In the genomic region with DNA sequence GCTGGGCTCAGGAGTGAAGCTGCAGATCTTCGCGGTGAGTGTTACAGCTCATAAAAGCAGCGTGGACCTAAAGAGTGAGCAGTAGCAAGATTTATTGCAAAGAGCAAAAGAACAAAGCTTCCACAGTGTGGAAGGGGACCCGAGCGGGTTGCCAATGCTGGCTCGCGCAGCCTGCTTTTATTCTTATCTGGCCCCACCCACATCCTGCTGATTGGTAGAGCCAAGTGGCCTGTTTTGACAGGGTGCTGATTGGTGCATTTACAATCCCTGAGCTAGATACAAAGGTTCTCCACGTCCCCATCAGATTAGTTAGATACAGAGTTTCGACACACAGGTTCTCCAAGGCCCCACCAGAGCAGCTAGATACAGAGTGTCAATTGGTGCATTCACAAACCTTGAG, we compare ENCODE assay signal across 8 cellular contexts.
DNase-seq lines count a peak whose midpoint lies in the region; ATAC-seq, FAIRE-seq and TF ChIP-seq lines count a peak whose summit lies in the region.
"Not testable (repeated sequence)": the region's sequence is repeated elsewhere in the genome, so short reads cannot be mapped to it uniquely, and the experiment has no call there.

No MANE protein-coding gene starts in this region.

- FAIRE-seq in HepG2 (lab: Jason Lieb, UNC), result not testable (repeated sequence)

- not testable (repeated sequence) for H2AFZ ChIP-seq in H9 (ENCODE audit: low read length); HepG2 (ENCODE audit: low read length)

- not testable (repeated sequence) for H2BK20ac ChIP-seq in H9 (ENCODE audit: low read depth, low read length, poor library complexity, severe bottlenecking)

- not testable (repeated sequence) for ATAC-seq in WTC11, HepG2

- not testable (repeated sequence) for H3K56ac ChIP-seq in H9 (ENCODE audit: insufficient read length, low read depth, low read length)

- H3K27me3 ChIP-seq in Caco-2 (replicated peaks; ENCODE audit: control insufficient read depth, insufficient read depth, low read length); H9 (ENCODE audit: insufficient read depth, low read length); HepG2 (ENCODE audit: control insufficient read depth in 1 of 2, insufficient read depth in 2 of 2, low read length in 2 of 2); testis: not testable (repeated sequence)

- not testable (repeated sequence) for H3K36me3 ChIP-seq in Caco-2 (ENCODE audit: control insufficient read depth, insufficient read depth, low read length); HepG2 (replicated peaks in 1 of 2; ENCODE audit: control insufficient read depth in 1 of 2, insufficient read depth in 2 of 2, low read length in 2 of 2); testis (ENCODE audit: low read depth, missing control alignments)

- in situ Hi-C loops in HepG2 (cut with HindIII; ENCODE audit: extremely low pct_ligation_motif_present, low pct_unique_long_range_greater_than_20kb), result not testable (repeated sequence)

- H3K27me3 Mint-ChIP-seq in Caco-2 (ENCODE audit: insufficient read depth, unreplicated experiment); H9 (ENCODE audit: low read depth); WTC11 (ENCODE audit: low read depth); activated CD4-positive, alpha-beta T cell treated with anti-CD3 and anti-CD28 coated beads, Interleukin-2, amount 10 ng/mL, durations not matched to agents 24 days and 14 days; nephron progenitor cell (ENCODE audit: low read depth, poor library complexity); neural crest cell (ENCODE audit: low read depth): not testable (repeated sequence)

- H3K9ac ChIP-seq in H9 (ENCODE audit: extremely low read depth, insufficient read length, low read length); HepG2 (ENCODE audit: insufficient read depth, low read depth, low read length): not testable (repeated sequence)

- not testable (repeated sequence) for H3K4ac ChIP-seq in H9 (ENCODE audit: low read depth, low read length)

- H3K79me2 ChIP-seq in H9 (ENCODE audit: insufficient read depth, low read length); HepG2 (ENCODE audit: insufficient read depth, low read length): not testable (repeated sequence)

- not testable (repeated sequence) for TF ChIP-seq EP300 in HepG2 (IDR thresholded peaks at IDR 0.05; ENCODE audit: low read depth in 2 of 2, low read length in 2 of 2); HepG2 (CRISPR knock-in tag; IDR thresholded peaks at IDR 0.05; ENCODE audit: borderline replicate concordance)

- not testable (repeated sequence) for TF ChIP-seq POLR2A in HepG2 (IDR thresholded peaks at IDR 0.05; ENCODE audit: insufficient read depth in 1 of 2, low read depth in 2 of 2, low read length in 2 of 2); testis (IDR thresholded peaks at IDR 0.05)

- BruUV-seq in Caco-2 (replicated peaks; lab: Mats Ljungman, UMichigan); HepG2 (replicated peaks; lab: Mats Ljungman, UMichigan): not testable (repeated sequence)

- CTCF ChIA-PET in Caco-2 (lab: Charles Lee), result interaction anchor here (0.6 kb wide), 1 partner anchor 83 kb away, joined by 6 read pairs; no protein-coding TSS in a partner anchor
- CTCF ChIA-PET in WTC11 (lab: Charles Lee); HepG2 (lab: Yijun Ruan, JAX; ENCODE audit: low intra/inter-chr PET ratio, low total read pairs): not testable (repeated sequence)

- H2AK5ac ChIP-seq in H9 (ENCODE audit: insufficient read length, low read length), result not testable (repeated sequence)

- H4K8ac ChIP-seq in H9 (replicated peaks; ENCODE audit: insufficient read length, low read depth, low read length), result not testable (repeated sequence)

- not testable (repeated sequence) for H2BK5ac ChIP-seq in H9 (ENCODE audit: insufficient read length, low read length)

- not testable (repeated sequence) for H3K27ac ChIP-seq in H9 (ENCODE audit: insufficient read length, low read depth, low read length); HepG2 (ENCODE audit: extremely low read length, insufficient read depth, low read length)
- peak overlapping the region in 1 of 2 donors; percentile 70 for H3K27ac ChIP-seq in testis

- H3K14ac ChIP-seq in H9 (ENCODE audit: insufficient read depth, low read length), result not testable (repeated sequence)

- H3K9me3 Mint-ChIP-seq in Caco-2 (ENCODE audit: unreplicated experiment); H9; WTC11; activated CD4-positive, alpha-beta T cell treated with anti-CD3 and anti-CD28 coated beads, Interleukin-2, amount 10 ng/mL, durations not matched to agents 24 days and 14 days; nephron progenitor cell; neural crest cell: not testable (repeated sequence)

- H4K91ac ChIP-seq in H9 (ENCODE audit: insufficient read length, low read depth, low read length), result not testable (repeated sequence)

- not testable (repeated sequence) for H3K79me1 ChIP-seq in H9 (ENCODE audit: insufficient read depth, low read depth, low read length, poor library complexity, severe bottlenecking)

- intact Hi-C loops in Caco-2 (cut with micrococcal nuclease; ENCODE audit: unreplicated experiment); activated CD4-positive, alpha-beta T cell treated with anti-CD3 and anti-CD28 coated beads, Interleukin-2, amount 10 ng/mL, durations not matched to agents 24 days and 14 days (cut with micrococcal nuclease); HepG2 (cut with micrococcal nuclease; ENCODE audit: unreplicated experiment); testis (cut with DNase I; ENCODE audit: low total_unique reads): not testable (repeated sequence)

- H4K20me1 ChIP-seq in H9 (ENCODE audit: control insufficient read depth, insufficient read depth, insufficient read length); HepG2 (ENCODE audit: insufficient read depth, low read length): not testable (repeated sequence)

- H3K23ac ChIP-seq in H9 (ENCODE audit: insufficient read length, low read depth, low read length), result not testable (repeated sequence)

- not testable (repeated sequence) for H3K36me3 Mint-ChIP-seq in Caco-2 (ENCODE audit: insufficient read depth, unreplicated experiment)
- H3K36me3 Mint-ChIP-seq in H9 (ENCODE audit: insufficient read depth in 1 of 3, low read depth in 3 of 3) (peaks cover 9 to 20% (median 14%) of the 10 kb centered on the region in 3 experiments; a peak in 6 of 7 replicates), WTC11 (peaks cover 17% of the 10 kb centered on the region), nephron progenitor cell (ENCODE audit: low read depth) (peaks cover 67% of the 10 kb centered on the region), neural crest cell (ENCODE audit: low read depth) (peaks cover 16% of the 10 kb centered on the region)
- peaks cover 17% of the 10 kb centered on the region for H3K36me3 Mint-ChIP-seq in activated CD4-positive, alpha-beta T cell treated with anti-CD3 and anti-CD28 coated beads, Interleukin-2, amount 10 ng/mL, durations not matched to agents 24 days and 14 days (ENCODE audit: low read depth)

- H3K4me1 Mint-ChIP-seq in Caco-2 (ENCODE audit: low read depth, unreplicated experiment) (peaks cover 19% of the 10 kb centered on the region), H9 (peaks cover 15 to 23% of the 10 kb centered on the region in 2 experiments), WTC11 (peaks cover 18% of the 10 kb centered on the region), nephron progenitor cell (peaks cover 42% of the 10 kb centered on the region), neural crest cell (peaks cover 20% of the 10 kb centered on the region)
- H3K4me1 Mint-ChIP-seq in activated CD4-positive, alpha-beta T cell treated with anti-CD3 and anti-CD28 coated beads, Interleukin-2, amount 10 ng/mL, durations not matched to agents 24 days and 14 days, result not testable (repeated sequence)

- H3K4me2 ChIP-seq in H9 (ENCODE audit: insufficient read depth, insufficient read length, low read length); HepG2 (ENCODE audit: low read depth, low read length): not testable (repeated sequence)

- not testable (repeated sequence) for TF ChIP-seq CTCF in Caco-2 (IDR thresholded peaks at IDR 0.05; ENCODE audit: insufficient read depth in 1 of 2, low read depth in 1 of 2, low read length in 1 of 2, severe bottlenecking in 1 of 2, unreplicated experiment in 1 of 2); H9 (conservative IDR thresholded peaks at IDR 0.05); WTC11 (IDR thresholded peaks at IDR 0.05); HepG2 (CRISPR knock-in tag; IDR thresholded peaks at IDR 0.05); nephron progenitor cell (IDR thresholded peaks at IDR 0.05); neural crest cell (conservative IDR thresholded peaks at IDR 0.05); testis (IDR thresholded peaks at IDR 0.05)

- H2BK120ac ChIP-seq in H9 (ENCODE audit: low read depth, low read length, poor library complexity, severe bottlenecking), result not testable (repeated sequence)

- not testable (repeated sequence) for H2BK12ac ChIP-seq in H9 (ENCODE audit: insufficient read length, low read depth, low read length)

- not testable (repeated sequence) for H3K4me3 Mint-ChIP-seq in Caco-2 (ENCODE audit: unreplicated experiment); H9; WTC11; activated CD4-positive, alpha-beta T cell treated with anti-CD3 and anti-CD28 coated beads, Interleukin-2, amount 10 ng/mL, durations not matched to agents 24 days and 14 days; nephron progenitor cell; neural crest cell

- not testable (repeated sequence) for H2BK15ac ChIP-seq in H9 (ENCODE audit: low read depth, low read length)

- H3K9me3 ChIP-seq in Caco-2; H9 (ENCODE audit: control insufficient read depth, low read depth, low read length); HepG2 (ENCODE audit: low read length); testis: not testable (repeated sequence)

- H3K27ac Mint-ChIP-seq in Caco-2 (ENCODE audit: unreplicated experiment) (peak overlapping the region; percentile 24), H9 (peak overlapping the region in 2 of 3 experiments; percentile 65 to 88; a peak in 3 of 7 replicates), nephron progenitor cell (peak overlapping the region; percentile 17), neural crest cell (ENCODE audit: unreplicated experiment) (peak overlapping the region; percentile 96)
- H3K27ac Mint-ChIP-seq in WTC11; activated CD4-positive, alpha-beta T cell treated with anti-CD3 and anti-CD28 coated beads, Interleukin-2, amount 10 ng/mL, durations not matched to agents 24 days and 14 days: not testable (repeated sequence)

- not testable (repeated sequence) for H3K4me3 ChIP-seq in Caco-2 (ENCODE audit: low read depth, low read length); HepG2 (replicated peaks in 1 of 3; ENCODE audit: insufficient read depth in 1 of 3, low read depth in 2 of 3, low read length in 3 of 3); testis

- no CpG with 5 or more reads among the region's 9 CpGs for WGBS in H9 (ENCODE audit: extremely low coverage, insufficient read length, low lambda C conversion rate)
- WGBS in HepG2 (ENCODE audit: low lambda C conversion rate), result 92% methylated on average over 9 of the region's 9 CpGs
- 56% methylated on average over 9 of the region's 9 CpGs; no CpG with 5 or more reads in 1 of the 2 donors for WGBS in testis, 2 donors

- not testable (repeated sequence) for H3K18ac ChIP-seq in H9 (ENCODE audit: insufficient read length, low read depth, low read length)

- H3K23me2 ChIP-seq in H9 (ENCODE audit: insufficient read length, low read depth, low read length, poor library complexity, severe bottlenecking), result not testable (repeated sequence)

- not testable (repeated sequence) for TF ChIP-seq RAD21 in HepG2 (CRISPR knock-in tag; IDR thresholded peaks at IDR 0.05)

- POLR2A ChIA-PET in Caco-2 (lab: Charles Lee); WTC11 (lab: Charles Lee); HepG2 (lab: Yijun Ruan, JAX): not testable (repeated sequence)

- H3K4me1 ChIP-seq in Caco-2, result peaks cover 13% of the 10 kb centered on the region
- H3K4me1 ChIP-seq in H9 (ENCODE audit: insufficient read depth, low read length); HepG2 (ENCODE audit: insufficient read depth, low read length); testis: not testable (repeated sequence)

- H4K5ac ChIP-seq in H9 (ENCODE audit: insufficient read length, low read depth, low read length), result not testable (repeated sequence)

- DNase-seq in Caco-2; H9; WTC11 (ENCODE audit: low spot score); HepG2 (ENCODE audit: low spot score); nephron progenitor cell; neural crest cell (ENCODE audit: low read depth, low spot score): not testable (repeated sequence)
- peak; percentile 29 for DNase-seq in activated CD4-positive, alpha-beta T cell treated with anti-CD3 and anti-CD28 coated beads, Interleukin-2, amount 10 ng/mL, durations not matched to agents 24 days and 14 days
- DNase-seq in testis, result peak; percentile 78

- not testable (repeated sequence) for H3T11ph ChIP-seq in H9 (ENCODE audit: low read length)
